ENCODE assay signal across 9 cellular contexts in the genomic region with DNA sequence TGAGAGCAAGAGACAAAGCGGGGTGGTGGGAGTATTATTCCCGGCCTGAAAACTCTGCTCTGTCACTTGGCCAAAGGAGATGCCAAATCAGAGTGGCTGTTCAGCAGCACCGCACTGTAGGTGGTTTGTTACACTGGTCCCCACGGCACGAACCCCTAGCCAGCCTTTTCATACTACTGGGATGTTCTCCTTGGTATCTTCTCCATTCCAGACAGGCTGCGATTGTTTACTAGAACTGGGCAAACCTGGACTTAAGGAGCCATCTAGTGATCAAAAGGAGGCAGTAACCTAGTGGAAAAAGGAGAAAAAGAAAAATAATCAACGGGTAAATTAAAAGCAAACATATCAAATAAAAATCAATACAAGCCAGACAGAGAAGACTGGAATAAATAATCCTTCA. TPM values are rescaled to one million over a fixed set of nuclear protein-coding genes. Genes with fewer than 3 reads are reported as not detected.
DNase-seq lines count a peak whose midpoint lies in the region; ATAC-seq and TF ChIP-seq lines count a peak whose summit lies in the region.
"Had no signal": no experiment of that assay in that cellular context is flagged by ENCODE, and none has a peak within 500 bp of the region (broad histone marks: within the 10 kb centered on the region; RNA-seq: fewer than 3 reads in every experiment).

No MANE protein-coding gene starts in this region.

- H3K4me1 ChIP-seq in right lobe of liver = no peaks in the 10 kb centered on the region
- H3K4me1 ChIP-seq in aorta (ENCODE audit: control insufficient read depth in 1 of 2, insufficient read depth in 2 of 2, low read length in 2 of 2) = no peaks in the 10 kb centered on the region
- H3K4me1 ChIP-seq: BLaER1 treated with 17β-estradiol and CSF1 and Interleukin-3, amounts not matched to agents 10 nM and 100 nM had no signal

- WGBS in right lobe of liver (ENCODE audit: insufficient coverage, low coverage, low lambda C conversion rate, missing lambda C conversion rate) = 29% methylated on average over 7 of the region's 7 CpGs
- WGBS in aorta, 2 donors = 66 to 68% methylated on average over 7 of the region's 7 CpGs

- H3K36me3 ChIP-seq in right lobe of liver (no peaks in the 10 kb centered on the region), aorta (ENCODE audit: control insufficient read depth in 1 of 2, insufficient read depth in 2 of 2, low read length in 1 of 2) (no peaks in the 10 kb centered on the region)
- H3K36me3 ChIP-seq: BLaER1 treated with 17β-estradiol and CSF1 and Interleukin-3, amounts not matched to agents 10 nM and 100 nM had no signal

- no peaks in the 10 kb centered on the region for H3K9me3 ChIP-seq in right lobe of liver
- no peaks in the 10 kb centered on the region for H3K9me3 ChIP-seq in aorta (ENCODE audit: control insufficient read depth, low read length)
- H3K9me3 ChIP-seq: BLaER1 treated with 17β-estradiol and CSF1 and Interleukin-3, amounts not matched to agents 10 nM and 100 nM had no signal

- H3K27me3 ChIP-seq in right lobe of liver = no peaks in the 10 kb centered on the region
- H3K27me3 ChIP-seq in aorta (ENCODE audit: control insufficient read depth in 1 of 2, insufficient read depth in 2 of 2, low read length in 1 of 2) = no peaks in the 10 kb centered on the region
- H3K27me3 ChIP-seq: BLaER1 treated with 17β-estradiol and CSF1 and Interleukin-3, amounts not matched to agents 10 nM and 100 nM had no signal

- DNase-seq in NCI-H2107 treated with DMSO at 0.1 percent for 48 hours (lab: John Stamatoyannopoulos, UW; ENCODE audit: unreplicated experiment) (peak; percentile 50), NCI-H2107 (lab: John Stamatoyannopoulos, UW) (no peak), HuH-7 (ENCODE audit: low spot score) (peak; percentile 5), right lobe of liver (no peak), aorta (no peak)
- DNase-seq in stimulated activated CD4-positive, alpha-beta T cell treated with anti-CD3 and anti-CD28 coated beads, Interleukin-2, amount 100 ng/mL, for 48 hours = no peak

- TF ChIP-seq POLR2A in right lobe of liver (IDR thresholded peaks at IDR 0.05) = no peak

- intact Hi-C loops in right lobe of liver (cut with DNase I) (loop anchor here in 1 of 2 donors (10.0 kb wide), 1 partner anchor 103 kb away; no protein-coding TSS in a partner anchor), aorta (cut with DNase I) (no loop called here)

- H3K4me3 ChIP-seq in right lobe of liver = no peak overlapping the region
- H3K4me3 ChIP-seq in aorta (ENCODE audit: low read length in 2 of 2) = no peak overlapping the region
- H3K4me3 ChIP-seq: BLaER1 treated with 17β-estradiol and CSF1 and Interleukin-3, amounts not matched to agents 10 nM and 100 nM had no signal

- ATAC-seq in right lobe of liver (peak; percentile 83 to 89 (median 86)), GM21576 (IDR thresholded peaks at IDR 0.05; ENCODE audit: unreplicated experiment) (no peak), aorta (ENCODE audit: low FRiP score) (no peak)

- TF ChIP-seq CTCF in VCaP (conservative IDR thresholded peaks at IDR 0.05) (peak; percentile 87), right lobe of liver (IDR thresholded peaks at IDR 0.05) (peak; percentile 40 to 73 (median 66))

- H3K27ac ChIP-seq in VCaP (no peak overlapping the region), right lobe of liver (no peak overlapping the region), aorta (ENCODE audit: low read depth in 1 of 2, low read length in 2 of 2) (no peak overlapping the region)
- H3K27ac ChIP-seq: BLaER1 treated with 17β-estradiol and CSF1 and Interleukin-3, amounts not matched to agents 10 nM and 100 nM had no signal

RNA-seq across cellular contexts. Expression of a gene that starts 58.9 kb away (rescaled TPM):
- 1 to 10 TPM in 2 of 6 experiments, under 1 TPM in 4; 0.74 to 1.9 (median 0.96) TPM for total RNA-seq in right lobe of liver
- total RNA-seq in aorta = 10 to 100 TPM in 1 of 2 donors, 1 to 10 TPM in 1; 5.7 to 10.9 TPM
- polyA plus RNA-seq in aorta = 1 to 10 TPM in 1 of 2 donors, under 1 TPM in 1; 0.50 to 1.6 TPM

Comparison
In these comparisons a context has a peak if more than half of its experiments do, and no peak if none do; other contexts are left out.
1. DNase-seq: peak in NCI-H2107 treated with DMSO at 0.1 percent for 48 hours (single experiment) and HuH-7 (single experiment); none in NCI-H2107 (single experiment), right lobe of liver (0 of 3), aorta (0 of 2) and stimulated activated CD4-positive, alpha-beta T cell treated with anti-CD3 and anti-CD28 coated beads, Interleukin-2, amount 100 ng/mL, for 48 hours (0 of 2).
2. ATAC-seq: peak in right lobe of liver (4 of 4); none in GM21576 (single experiment) and aorta (single experiment).